Comparison of ENCODE assay signal across 9 cellular contexts in the genomic region with DNA sequence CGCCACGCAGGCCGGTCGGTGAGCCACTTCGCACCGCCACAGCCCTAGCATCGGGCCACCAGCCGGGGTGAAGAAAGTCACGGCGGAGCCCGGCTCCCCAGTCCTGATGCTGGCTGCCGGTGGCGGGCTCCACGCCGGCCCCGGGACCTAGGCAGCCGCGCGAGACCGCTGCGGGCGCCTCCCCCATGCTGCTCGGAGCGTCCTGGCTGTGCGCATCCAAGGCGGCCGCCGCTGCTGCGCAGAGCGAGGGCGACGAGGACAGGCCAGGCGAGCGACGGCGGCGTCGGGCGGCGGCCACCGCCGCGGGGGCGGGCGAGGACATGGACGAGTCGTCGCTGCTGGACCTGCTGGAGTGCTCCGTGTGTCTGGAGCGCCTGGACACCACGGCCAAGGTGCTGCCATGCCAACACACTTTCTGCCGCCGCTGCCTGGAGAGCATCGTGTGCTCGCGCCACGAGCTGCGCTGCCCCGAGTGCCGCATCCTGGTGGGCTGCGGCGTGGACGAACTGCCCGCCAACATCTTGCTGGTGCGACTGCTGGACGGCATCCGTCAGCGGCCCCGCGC. TPM values are rescaled to one million over a fixed set of nuclear protein-coding genes. Genes with fewer than 3 reads are reported as not detected.
DNase-seq lines count a peak whose midpoint lies in the region; TF ChIP-seq lines count a peak whose summit lies in the region.
"Had no signal": no experiment of that assay in that cellular context is flagged by ENCODE, and none has a peak within 500 bp of the region (broad histone marks: within the 10 kb centered on the region; RNA-seq: fewer than 3 reads in every experiment).

No MANE protein-coding gene starts in this region.

- intact Hi-C loops in MCF 10A (cut with micrococcal nuclease): loop anchor here (2.0 to 5.0 kb wide), 6 partner anchors 43 to 278 kb away; no protein-coding TSS in a partner anchor

- no peak for TF ChIP-seq CTCF in MCF 10A (IDR thresholded peaks at IDR 0.05; ENCODE audit: unreplicated experiment)
- no peak for TF ChIP-seq CTCF in kidney epithelial cell (IDR thresholded peaks at IDR 0.05; ENCODE audit: insufficient read depth, low read length, poor library complexity, severe bottlenecking)

- H3K36me3 Mint-ChIP-seq in MCF 10A (ENCODE audit: insufficient read depth, unreplicated experiment): peaks cover 5% of the 10 kb centered on the region

- H3K27ac Mint-ChIP-seq in MCF 10A (ENCODE audit: low read depth, unreplicated experiment): no peak overlapping the region

- peaks cover 58% of the 10 kb centered on the region for H3K4me1 Mint-ChIP-seq in MCF 10A (ENCODE audit: insufficient read depth, unreplicated experiment)

- peaks cover 8% of the 10 kb centered on the region for H3K27me3 ChIP-seq in kidney epithelial cell (ENCODE audit: control insufficient read depth, insufficient read depth, low read length)

- CTCF ChIA-PET in MCF 10A (lab: Yijun Ruan, JAX): interaction anchor here (0.5 to 5.3 kb wide), 11 partner anchors 32 to 599 kb away, joined by 3 to 89 read pairs (median 3); no protein-coding TSS in a partner anchor

- no peaks in the 10 kb centered on the region for H3K27me3 Mint-ChIP-seq in MCF 10A (ENCODE audit: insufficient read depth, unreplicated experiment)

- no TSS peak for BruUV-seq in MCF 10A (replicated peaks; lab: Mats Ljungman, UMichigan)

- POLR2A ChIA-PET in MCF 10A (lab: Yijun Ruan, JAX): interaction anchor here (0.9 to 1.3 kb wide), 3 partner anchors 85 to 346 kb away, joined by 3 to 6 read pairs (median 5); no protein-coding TSS in a partner anchor

- H3K4me3 Mint-ChIP-seq in MCF 10A (ENCODE audit: unreplicated experiment): peak overlapping the region; percentile 92

- DNase-seq in DMS 273 (lab: John Stamatoyannopoulos, UW; ENCODE audit: unreplicated experiment) (peak; percentile 73), DMS 273 treated with DMSO at 0.1 percent for 48 hours (lab: John Stamatoyannopoulos, UW) (no peak), NCI-H69 (lab: John Stamatoyannopoulos, UW) (peak; percentile 11), MCF 10A (ENCODE audit: unreplicated experiment) (peak; percentile 41), kidney epithelial cell (ENCODE audit: low read depth) (no peak), midbrain (lab: John Stamatoyannopoulos, UW) (no peak), DMS153 (lab: John Stamatoyannopoulos, UW) (no peak)
- DNase-seq in stimulated activated CD4-positive, alpha-beta T cell treated with anti-CD3 and anti-CD28 coated beads, Interleukin-4, amount 100 ng/mL, for 1 hour: peak; percentile 44

- peak overlapping the region; percentile 50 for H3K4me3 ChIP-seq in kidney epithelial cell (ENCODE audit: low read depth, low read length)

- no peaks in the 10 kb centered on the region for H3K36me3 ChIP-seq in kidney epithelial cell (ENCODE audit: control insufficient read depth, insufficient read depth, low read length)

- no peaks in the 10 kb centered on the region for H3K9me3 Mint-ChIP-seq in MCF 10A (ENCODE audit: unreplicated experiment)
- H3K9me3 Mint-ChIP-seq: T-helper 1 cell treated with Interleukin-12 subunit alpha and Interleukin-12 subunit beta and Interleukin-4 antibody, amounts not matched to agents 30 μg/mL and 1 μg/mL, for 36 hours had no signal

RNA-seq across cellular contexts. Expression of a gene that starts 0.4 kb away (rescaled TPM):
- total RNA-seq in MCF 10A (2022) (21.0 and 21.7 TPM in 2 replicates), kidney epithelial cell (9.6 and 11.3 TPM in 2 replicates)

Comparison
In these comparisons a context has a peak if more than half of its experiments do, and no peak if none do; other contexts are left out.
1. DNase-seq: peak in DMS 273 (single experiment), NCI-H69 (single experiment), MCF 10A (single experiment) and stimulated activated CD4-positive, alpha-beta T cell treated with anti-CD3 and anti-CD28 coated beads, Interleukin-4, amount 100 ng/mL, for 1 hour (single experiment); none in DMS 273 treated with DMSO at 0.1 percent for 48 hours (single experiment), kidney epithelial cell (single experiment), midbrain (single experiment) and DMS153 (single experiment).